Comparison of ENCODE assay signal across 10 cellular contexts in genomic region chr4:186704059-186704458, GRCh38. TPM values are rescaled to one million over a fixed set of nuclear protein-coding genes. Genes with fewer than 3 reads are reported as not detected.
"Had no signal": no experiment of that assay in that cellular context is flagged by ENCODE, and none has a peak within 500 bp of the region (broad histone marks: within the 10 kb centered on the region; RNA-seq: fewer than 3 reads in every experiment).

No MANE protein-coding gene starts in this region.

- H3K4me3 Mint-ChIP-seq: activated CD4-positive, alpha-beta memory T cell treated with anti-CD3 and anti-CD28 coated beads for 36 hours; activated naive CD8-positive, alpha-beta T cell; activated T-cell treated with anti-CD3 and anti-CD28 coated beads, Interleukin-2, amount 50 U/mL, for 4 hours; memory B cell; stimulated activated memory B cell treated with anti-CD40 and anti-IgM and Interleukin-4, amounts not matched to agents 10 μg/mL and 1 μg/mL and 100 μg/mL, for 72 hours; T-helper 1 cell treated with Interleukin-12 subunit alpha and Interleukin-12 subunit beta and Interleukin-4 antibody, amounts not matched to agents 30 μg/mL and 1 μg/mL, for 36 hours had no signal

- H3K27ac Mint-ChIP-seq: activated CD4-positive, alpha-beta memory T cell treated with anti-CD3 and anti-CD28 coated beads for 36 hours; activated naive CD8-positive, alpha-beta T cell; memory B cell; stimulated activated memory B cell treated with anti-CD40 and anti-IgM and Interleukin-4, amounts not matched to agents 10 μg/mL and 1 μg/mL and 100 μg/mL, for 72 hours; T-helper 1 cell treated with Interleukin-12 subunit alpha and Interleukin-12 subunit beta and Interleukin-4 antibody, amounts not matched to agents 30 μg/mL and 1 μg/mL, for 36 hours had no signal

- DNase-seq: activated CD4-positive, alpha-beta memory T cell treated with anti-CD3 and anti-CD28 coated beads for 36 hours; activated effector memory CD4-positive, alpha-beta T cell treated with anti-CD3 and anti-CD28 coated beads, Interleukin-2, amount 50 U/mL, for 16 hours; activated T-cell treated with anti-CD3 and anti-CD28 coated beads, Interleukin-2, amount 50 U/mL, for 4 hours; effector CD8-positive, alpha-beta T cell; right cardiac atrium had no signal

- H3K9me3 Mint-ChIP-seq: activated T-cell treated with anti-CD3 and anti-CD28 coated beads, Interleukin-2, amount 50 U/mL, for 4 hours; memory B cell; stimulated activated memory B cell treated with anti-CD40 and anti-IgM and Interleukin-4, amounts not matched to agents 10 μg/mL and 1 μg/mL and 100 μg/mL, for 72 hours; T-helper 1 cell treated with Interleukin-12 subunit alpha and Interleukin-12 subunit beta and Interleukin-4 antibody, amounts not matched to agents 30 μg/mL and 1 μg/mL, for 36 hours had no signal

- ATAC-seq: activated T-cell treated with anti-CD3 and anti-CD28 coated beads, Interleukin-2, amount 50 U/mL, for 4 hours; right cardiac atrium; SK-N-SH treated with all-trans-retinoic acid at 6 μM for 48 hours; stimulated activated memory B cell treated with anti-CD40 and anti-IgM and Interleukin-4, amounts not matched to agents 10 μg/mL and 1 μg/mL and 100 μg/mL, for 72 hours had no signal

- H3K36me3 Mint-ChIP-seq: activated CD4-positive, alpha-beta memory T cell treated with anti-CD3 and anti-CD28 coated beads for 36 hours; activated naive CD8-positive, alpha-beta T cell; memory B cell; stimulated activated memory B cell treated with anti-CD40 and anti-IgM and Interleukin-4, amounts not matched to agents 10 μg/mL and 1 μg/mL and 100 μg/mL, for 72 hours had no signal

- H3K27me3 Mint-ChIP-seq: activated CD4-positive, alpha-beta memory T cell treated with anti-CD3 and anti-CD28 coated beads for 36 hours; activated naive CD8-positive, alpha-beta T cell; memory B cell; stimulated activated memory B cell treated with anti-CD40 and anti-IgM and Interleukin-4, amounts not matched to agents 10 μg/mL and 1 μg/mL and 100 μg/mL, for 72 hours had no signal

- H3K4me1 Mint-ChIP-seq: memory B cell; stimulated activated memory B cell treated with anti-CD40 and anti-IgM and Interleukin-4, amounts not matched to agents 10 μg/mL and 1 μg/mL and 100 μg/mL, for 72 hours had no signal

RNA-seq across cellular contexts. Expression of gene FAT1, which starts 19.6 kb away (rescaled TPM):
- total RNA-seq: activated CD4-positive, alpha-beta memory T cell treated with anti-CD3 and anti-CD28 coated beads for 36 hours had no signal
